In genomic region chr12:120126635-120127005, GRCh38 we compare ENCODE assay signal across 10 cellular contexts. TPM values are rescaled to one million over a fixed set of nuclear protein-coding genes. Genes with fewer than 3 reads are reported as not detected.
A peak's percentile ranks its signal among the peaks of the same experiment; 100 is the strongest.
DNase-seq lines count a peak whose midpoint lies in the region; FAIRE-seq and TF ChIP-seq lines count a peak whose summit lies in the region.
"Had no signal": no experiment of that assay in that cellular context is flagged by ENCODE, and none has a peak within 500 bp of the region (broad histone marks: within the 10 kb centered on the region; RNA-seq: fewer than 3 reads in every experiment).

No MANE protein-coding gene starts in this region.

- no peak for FAIRE-seq in urothelium cell line (lab: Jason Lieb, UNC)

- H3K4me1 Mint-ChIP-seq in neural progenitor cell, result peaks cover 8% of the 10 kb centered on the region

- H3K27me3 ChIP-seq in neural progenitor cell, result no peaks in the 10 kb centered on the region
- H3K27me3 ChIP-seq: tibial nerve had no signal

- H3K36me3 Mint-ChIP-seq in neural progenitor cell, result peaks cover 28% of the 10 kb centered on the region

- H3K79me2 ChIP-seq in neural progenitor cell (ENCODE audit: low read depth), result no peaks in the 10 kb centered on the region

- no peak overlapping the region for H2AFZ ChIP-seq in neural progenitor cell (replicated peaks)

- H3K36me3 ChIP-seq in neural progenitor cell, result no peaks in the 10 kb centered on the region

- DNase-seq in AG08395 (ENCODE audit: low spot score) (peak; percentile 52), Kasumi-1 (lab: John Stamatoyannopoulos, UW) (peak; percentile 83 to 93), astrocyte of the spinal cord (ENCODE audit: low read depth, low spot score) (peak; percentile 48), midbrain (lab: John Stamatoyannopoulos, UW) (peak; percentile 24), neural progenitor cell (ENCODE audit: low spot score) (no peak), urothelium cell line (ENCODE audit: low spot score) (no peak), hepatic stellate cell (ENCODE audit: low spot score) (no peak)
- no peak for DNase-seq in stimulated activated naive CD4-positive, alpha-beta T cell treated with Interleukin-2 at 50 U/mL for 16 hours (lab: John Stamatoyannopoulos, UW)
- DNase-seq: DMS 273 treated with DMSO at 0.1 percent for 48 hours had no signal

- no peak overlapping the region for H3K4me2 ChIP-seq in neural progenitor cell

- in situ Hi-C loops in astrocyte of the spinal cord (cut with HindIII; ENCODE audit: low sequenced_read_pairs), result no loop called here

- H3K9ac ChIP-seq in neural progenitor cell, result no peak overlapping the region

- H3K4me3 Mint-ChIP-seq in neural progenitor cell, result no peak overlapping the region

- no peaks in the 10 kb centered on the region for H4K20me1 ChIP-seq in neural progenitor cell (ENCODE audit: low read depth)

- TF ChIP-seq CTCF in astrocyte of the spinal cord (IDR thresholded peaks at IDR 0.05; ENCODE audit: low read depth, low read length) (no peak), neural progenitor cell (IDR thresholded peaks at IDR 0.05) (no peak)

- H3K4me1 ChIP-seq in neural progenitor cell, result no peaks in the 10 kb centered on the region

- peaks cover 8% of the 10 kb centered on the region for H3F3A ChIP-seq in neural progenitor cell (ENCODE audit: low read depth)

- H3K27ac ChIP-seq in neural progenitor cell, result no peak overlapping the region

- no peaks in the 10 kb centered on the region for H3K9me3 Mint-ChIP-seq in neural progenitor cell

- H3K27ac Mint-ChIP-seq in neural progenitor cell, result no peak overlapping the region

- no peaks in the 10 kb centered on the region for H3K9me3 ChIP-seq in neural progenitor cell (ENCODE audit: low read depth)
- H3K9me3 ChIP-seq: tibial nerve had no signal

- no peak overlapping the region for H3K4me3 ChIP-seq in astrocyte of the spinal cord (ENCODE audit: low read depth, low read length)
- H3K4me3 ChIP-seq in neural progenitor cell, result no peak overlapping the region
- H3K4me3 ChIP-seq: tibial nerve had no signal

- peaks cover 2% of the 10 kb centered on the region for H3K27me3 Mint-ChIP-seq in neural progenitor cell (ENCODE audit: insufficient read depth, low read depth)

RNA-seq across cellular contexts. Expression of gene RAB35, which starts 10.1 kb away (rescaled TPM):
- total RNA-seq in neural progenitor cell (ENCODE audit: low replicate concordance), result 17.5 and 24.5 TPM in 2 replicates

Comparison
In these comparisons a context has a peak if more than half of its experiments do, and no peak if none do; other contexts are left out.
1. DNase-seq: peak in AG08395 (single experiment), Kasumi-1 (2 of 2), astrocyte of the spinal cord (single experiment) and midbrain (single experiment); none in stimulated activated naive CD4-positive, alpha-beta T cell treated with Interleukin-2 at 50 U/mL for 16 hours (single experiment), neural progenitor cell (single experiment), urothelium cell line (single experiment) and hepatic stellate cell (single experiment).